In the genomic region with DNA sequence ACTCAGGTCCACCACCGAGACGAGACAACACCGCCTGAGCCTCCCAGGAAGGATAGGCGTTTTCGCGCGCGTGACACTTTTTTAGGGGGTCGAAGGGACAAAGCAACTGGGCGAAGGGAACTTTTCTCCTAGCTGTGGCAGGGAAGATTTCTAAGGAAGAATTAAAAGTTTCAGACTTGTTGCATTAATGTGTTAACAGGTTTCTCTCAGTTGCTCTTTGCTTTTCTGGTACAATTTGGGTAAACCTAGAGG, we compare ENCODE assay signal across 8 cellular contexts. TPM values are rescaled to one million over a fixed set of nuclear protein-coding genes. Genes with fewer than 3 reads are reported as not detected.
A peak's percentile ranks its signal among the peaks of the same experiment; 100 is the strongest.
DNase-seq lines count a peak whose midpoint lies in the region; ATAC-seq and TF ChIP-seq lines count a peak whose summit lies in the region.

No MANE protein-coding gene starts in this region.

- TF ChIP-seq CTCF in left ventricle myocardium inferior (IDR thresholded peaks at IDR 0.05; ENCODE audit: borderline replicate concordance): no peak
- no peak for TF ChIP-seq CTCF in cardiac fibroblast (IDR thresholded peaks at IDR 0.05; ENCODE audit: low read depth, low read length)

- ATAC-seq in left cardiac atrium: no peak
- ATAC-seq in aorta (ENCODE audit: low FRiP score): no peak
- no peak for ATAC-seq in HG03439 (IDR thresholded peaks at IDR 0.05; ENCODE audit: unreplicated experiment)

- H3K4me1 ChIP-seq in left ventricle myocardium inferior (peaks cover 79% of the 10 kb centered on the region), mononuclear cell (ENCODE audit: insufficient read depth, low read length) (peaks cover 38% of the 10 kb centered on the region), aorta (ENCODE audit: control insufficient read depth in 1 of 2, insufficient read depth in 2 of 2, low read length in 2 of 2) (no peaks in the 10 kb centered on the region)

- H3K36me3 ChIP-seq in left ventricle myocardium inferior: no peaks in the 10 kb centered on the region
- H3K36me3 ChIP-seq in aorta (ENCODE audit: control insufficient read depth in 1 of 2, insufficient read depth in 2 of 2, low read length in 1 of 2): no peaks in the 10 kb centered on the region

- DNase-seq in left ventricle myocardium inferior (no peak), left cardiac atrium (no peak), cardiac fibroblast (ENCODE audit: low read depth in 2 of 2) (peak in 1 of 2 donors; percentile 25), aorta (no peak), mesenteric fat pad (ENCODE audit: low spot score) (no peak), NCI-H2171 treated with DMSO at 0.1 percent for 48 hours (lab: John Stamatoyannopoulos, UW) (no peak)

- H3K27me3 ChIP-seq in left ventricle myocardium inferior (ENCODE audit: low read depth) (no peaks in the 10 kb centered on the region), mononuclear cell (ENCODE audit: insufficient read depth, low read length) (no peaks in the 10 kb centered on the region), aorta (ENCODE audit: control insufficient read depth in 1 of 2, insufficient read depth in 2 of 2, low read length in 1 of 2) (no peaks in the 10 kb centered on the region)

- intact Hi-C loops in left ventricle myocardium inferior (cut with micrococcal nuclease): loop anchor here (10.0 kb wide), 1 partner anchor 103 kb away; no protein-coding TSS in a partner anchor
- intact Hi-C loops in left cardiac atrium (cut with DNase I): loop anchor here in 1 of 2 donors (2.0 kb wide), 1 partner anchor 101 kb away; no protein-coding TSS in a partner anchor
- intact Hi-C loops in aorta (cut with DNase I): loop anchor here (5.0 to 10.0 kb wide), 2 partner anchors 100 to 183 kb away; a partner anchor contains a TSS

- H3K4me3 ChIP-seq in left ventricle myocardium inferior: peak overlapping the region; percentile 92
- H3K4me3 ChIP-seq in cardiac fibroblast (replicated peaks in 1 of 2; ENCODE audit: low read depth in 2 of 2, low read length in 2 of 2): peak overlapping the region; percentile 83 to 87
- peak overlapping the region; percentile 93 for H3K4me3 ChIP-seq in mononuclear cell (ENCODE audit: low read length)
- H3K4me3 ChIP-seq in aorta (ENCODE audit: low read length in 2 of 2): peak overlapping the region; percentile 73 to 87

- H3K27ac ChIP-seq in left ventricle myocardium inferior (replicated peaks) (peak overlapping the region; percentile 98), aorta (ENCODE audit: low read depth in 1 of 2, low read length in 2 of 2) (peak overlapping the region in 1 of 2 donors; percentile 86)

- WGBS in aorta, 2 donors: 1% methylated on average over 10 of the region's 10 CpGs

- H3K9me3 ChIP-seq in left ventricle myocardium inferior (replicated peaks) (no peaks in the 10 kb centered on the region), mononuclear cell (ENCODE audit: low read depth, low read length) (no peaks in the 10 kb centered on the region), aorta (ENCODE audit: control insufficient read depth, low read length) (no peaks in the 10 kb centered on the region)

RNA-seq across cellular contexts. Expression of a gene that starts 1.8 kb away (rescaled TPM):
- total RNA-seq in left ventricle myocardium inferior (22.7 TPM), left cardiac atrium (10 to 100 TPM; 26.9 to 28.1 TPM), mononuclear cell (140 TPM), aorta (10 to 100 TPM; 52.7 to 83.8 TPM), mesenteric fat pad (44.4 TPM)
- polyA plus RNA-seq in aorta: 10 to 100 TPM in 1 of 2 donors, 1 to 10 TPM in 1; 8.5 to 26.2 TPM
